1 cellular context compared by ENCODE assay signal in genomic region chr9:75885652-75886051, GRCh38.
TF ChIP-seq lines count a peak whose summit lies in the region.

No MANE protein-coding gene starts in this region.

TF ChIP-seq in SK-N-SH treated with all-trans-retinoic acid at 6 μM for 48 hours, 23 proteins besides CTCF, POLR2A, EP300 and RAD21 (continued from another document):
- TF ChIP-seq POU6F1 (CRISPR knock-in tag; IDR thresholded peaks at IDR 0.05; ENCODE audit: borderline replicate concordance, low read depth) (no peak), CREB5 (CRISPR knock-in tag; IDR thresholded peaks at IDR 0.05; ENCODE audit: low read depth) (no peak), PATZ1 (CRISPR knock-in tag; IDR thresholded peaks at IDR 0.05; ENCODE audit: borderline replicate concordance) (no peak), OSR1 (CRISPR knock-in tag; IDR thresholded peaks at IDR 0.05) (no peak), TCF4 (CRISPR knock-in tag; IDR thresholded peaks at IDR 0.05; ENCODE audit: borderline replicate concordance) (no peak), ZFP3 (CRISPR knock-in tag; IDR thresholded peaks at IDR 0.05) (no peak), BACH2 (CRISPR knock-in tag; IDR thresholded peaks at IDR 0.05; ENCODE audit: borderline replicate concordance) (no peak), RARB (CRISPR knock-in tag; IDR thresholded peaks at IDR 0.05) (no peak), GLIS3 (CRISPR knock-in tag; IDR thresholded peaks at IDR 0.05) (no peak), CSDC2 (CRISPR knock-in tag; IDR thresholded peaks at IDR 0.05) (no peak), ZC3H10 (CRISPR knock-in tag; IDR thresholded peaks at IDR 0.05) (no peak), ISL1 (CRISPR knock-in tag; IDR thresholded peaks at IDR 0.05) (no peak), ZNF565 (CRISPR knock-in tag; conservative IDR thresholded peaks at IDR 0.05; ENCODE audit: low read depth) (no peak), ESRRG (CRISPR knock-in tag; IDR thresholded peaks at IDR 0.05) (no peak), ZNF8 (CRISPR knock-in tag; IDR thresholded peaks at IDR 0.05) (no peak)
